22 cellular contexts compared by ENCODE assay signal in the genomic region with DNA sequence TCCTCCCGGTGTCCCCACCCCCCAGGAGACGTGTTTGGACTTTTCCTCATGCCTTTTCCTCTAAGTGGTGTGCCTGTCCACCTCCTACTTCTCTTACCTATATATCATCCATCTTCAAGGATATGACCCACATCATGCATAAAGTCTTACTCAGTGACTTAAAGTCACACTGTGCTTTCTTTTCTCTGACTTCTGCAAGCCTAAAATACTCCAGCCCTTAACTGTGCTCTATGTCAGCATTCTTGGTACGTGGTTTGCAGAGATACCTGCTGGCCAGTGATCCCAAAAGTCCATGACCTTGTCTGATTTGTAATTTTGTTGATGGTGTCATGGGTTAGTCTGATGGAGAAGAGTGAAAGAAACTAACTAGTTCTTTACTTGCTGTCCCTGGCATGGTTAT.
DNase-seq lines count a peak whose midpoint lies in the region; ATAC-seq, FAIRE-seq and TF ChIP-seq lines count a peak whose summit lies in the region.
"Had no signal": no experiment of that assay in that cellular context is flagged by ENCODE, and none has a peak within 500 bp of the region (broad histone marks: within the 10 kb centered on the region; RNA-seq: fewer than 3 reads in every experiment).

No MANE protein-coding gene starts in this region.

- H3K36me3 ChIP-seq in HepG2 (replicated peaks in 1 of 2; ENCODE audit: control insufficient read depth in 1 of 2, insufficient read depth in 2 of 2, low read length in 2 of 2) = no peaks in the 10 kb centered on the region
- H3K36me3 ChIP-seq: BE2C; BLaER1 treated with 17β-estradiol and CSF1 and Interleukin-3, amounts not matched to agents 10 nM and 100 nM had no signal

- ATAC-seq in HepG2 = no peak
- ATAC-seq: A549 had no signal

- WGBS in HepG2 (ENCODE audit: low lambda C conversion rate) = 27% methylated on average over 3 of the region's 3 CpGs

- CTCF ChIA-PET in HepG2 (lab: Yijun Ruan, JAX; ENCODE audit: low intra/inter-chr PET ratio, low total read pairs) (no interaction called here), Calu3 (lab: Charles Lee) (no interaction called here)

- H3K4me1 ChIP-seq in HepG2 (ENCODE audit: insufficient read depth, low read length) = no peaks in the 10 kb centered on the region
- H3K4me1 ChIP-seq: A549, BE2C had no signal

- no peaks in the 10 kb centered on the region for H3K36me3 Mint-ChIP-seq in Calu3 (ENCODE audit: insufficient read depth, unreplicated experiment)
- H3K36me3 Mint-ChIP-seq: CD14-positive monocyte; CD8-positive, alpha-beta memory T cell had no signal

- in situ Hi-C loops in Caki2 (cut with HindIII; ENCODE audit: low pct_unique_long_range_greater_than_20kb, low sequenced_read_pairs) (no loop called here), HepG2 (cut with HindIII; ENCODE audit: extremely low pct_ligation_motif_present, low pct_unique_long_range_greater_than_20kb) (no loop called here)

- no peaks in the 10 kb centered on the region; the same call in 1 of the 2 replicates for H3K9me3 ChIP-seq in HepG2 (ENCODE audit: low read length)
- H3K9me3 ChIP-seq: A549, BE2C had no signal

- DNase-seq in Caki2 (ENCODE audit: low read depth) (peak; percentile 71), epithelial cell of proximal tubule (ENCODE audit: low read depth) (peak; percentile 23), kidney tubule cell (ENCODE audit: low spot score) (peak; percentile 86), HepG2 (ENCODE audit: low spot score) (no peak), Calu3 (no peak), occipital lobe (lab: John Stamatoyannopoulos, UW) (no peak)
- DNase-seq: 8988T; ACHN; AML-193; BE2C; CD4-positive, alpha-beta T cell; CD8-positive, alpha-beta memory T cell; DMS153; DND-41; GOT3; HCEC 1CT had no signal

- H3K4me3 Mint-ChIP-seq in Calu3 (ENCODE audit: low read depth, unreplicated experiment) = no peak overlapping the region
- H3K4me3 Mint-ChIP-seq: CD14-positive monocyte; CD4-positive, alpha-beta T cell; CD8-positive, alpha-beta memory T cell had no signal

- no peak overlapping the region for H3K9ac ChIP-seq in HepG2 (ENCODE audit: insufficient read depth, low read depth, low read length)
- H3K9ac ChIP-seq: BLaER1 treated with 17β-estradiol and CSF1 and Interleukin-3, amounts not matched to agents 10 nM and 100 nM had no signal

- H3K27me3 Mint-ChIP-seq in Calu3 (ENCODE audit: unreplicated experiment) = no peaks in the 10 kb centered on the region
- H3K27me3 Mint-ChIP-seq: CD4-positive, alpha-beta T cell; CD8-positive, alpha-beta memory T cell had no signal

- H2AFZ ChIP-seq in HepG2 (ENCODE audit: low read length) = no peak overlapping the region

- H3K27me3 ChIP-seq in HepG2 (ENCODE audit: control insufficient read depth in 1 of 2, insufficient read depth in 2 of 2, low read length in 2 of 2) = no peaks in the 10 kb centered on the region
- H3K27me3 ChIP-seq: BE2C; BLaER1 treated with 17β-estradiol and CSF1 and Interleukin-3, amounts not matched to agents 10 nM and 100 nM had no signal

- TF ChIP-seq POLR2A in HepG2 (IDR thresholded peaks at IDR 0.05; ENCODE audit: insufficient read depth in 1 of 2, low read depth in 2 of 2, low read length in 2 of 2) = no peak

- no peaks in the 10 kb centered on the region for H3K79me2 ChIP-seq in HepG2 (ENCODE audit: insufficient read depth, low read length)

- no peak for FAIRE-seq in HepG2 (lab: Jason Lieb, UNC)
- FAIRE-seq: A549, G401.6, GM12892, H54 had no signal

- no peak overlapping the region for H3K4me2 ChIP-seq in HepG2 (ENCODE audit: low read depth, low read length)
- H3K4me2 ChIP-seq: A549; BLaER1 treated with 17β-estradiol and CSF1 and Interleukin-3, amounts not matched to agents 10 nM and 100 nM had no signal

- H3K9me3 Mint-ChIP-seq in Calu3 (ENCODE audit: low read depth, unreplicated experiment) = no peaks in the 10 kb centered on the region
- H3K9me3 Mint-ChIP-seq: CD4-positive, alpha-beta T cell had no signal

- intact Hi-C loops in HepG2 (cut with micrococcal nuclease; ENCODE audit: unreplicated experiment) = no loop called here
- intact Hi-C loops in Calu3 (cut with micrococcal nuclease; ENCODE audit: unreplicated experiment) = no loop called here

- no peak for TF ChIP-seq CTCF in epithelial cell of proximal tubule (conservative IDR thresholded peaks at IDR 0.05; ENCODE audit: low read depth, low read length)
- no peak for TF ChIP-seq CTCF in HepG2 (CRISPR knock-in tag; IDR thresholded peaks at IDR 0.05)
- TF ChIP-seq CTCF in Calu3 (IDR thresholded peaks at IDR 0.05; ENCODE audit: unreplicated experiment) = no peak

- H3K4me1 Mint-ChIP-seq in Calu3 (ENCODE audit: low read depth, unreplicated experiment) = peaks cover 9% of the 10 kb centered on the region
- H3K4me1 Mint-ChIP-seq: CD8-positive, alpha-beta memory T cell had no signal

- TF ChIP-seq EP300 in HepG2 (IDR thresholded peaks at IDR 0.05; ENCODE audit: low read depth in 2 of 2, low read length in 2 of 2) (no peak), HepG2 (CRISPR knock-in tag; IDR thresholded peaks at IDR 0.05; ENCODE audit: borderline replicate concordance) (no peak)

- POLR2A ChIA-PET in HepG2 (lab: Yijun Ruan, JAX) = no interaction called here

- H3K27ac ChIP-seq in HepG2 (ENCODE audit: extremely low read length, insufficient read depth, low read length) = no peak overlapping the region
- H3K27ac ChIP-seq: A549; BLaER1 treated with 17β-estradiol and CSF1 and Interleukin-3, amounts not matched to agents 10 nM and 100 nM had no signal

- no peak overlapping the region for H3K4me3 ChIP-seq in epithelial cell of proximal tubule (ENCODE audit: low read depth, low read length)
- H3K4me3 ChIP-seq in HepG2 (replicated peaks in 1 of 3; ENCODE audit: insufficient read depth in 1 of 3, low read depth in 2 of 3, low read length in 3 of 3) = no peak overlapping the region
- H3K4me3 ChIP-seq: A549; BLaER1 treated with 17β-estradiol and CSF1 and Interleukin-3, amounts not matched to agents 10 nM and 100 nM had no signal

- H3K27ac Mint-ChIP-seq in Calu3 (ENCODE audit: unreplicated experiment) = no peak overlapping the region
- H3K27ac Mint-ChIP-seq: CD14-positive monocyte; CD4-positive, alpha-beta T cell; CD8-positive, alpha-beta memory T cell had no signal

- H4K20me1 ChIP-seq in HepG2 (ENCODE audit: insufficient read depth, low read length) = no peaks in the 10 kb centered on the region
- H4K20me1 ChIP-seq: BLaER1 treated with 17β-estradiol and CSF1 and Interleukin-3, amounts not matched to agents 10 nM and 100 nM had no signal

- BruUV-seq in HepG2 (replicated peaks; lab: Mats Ljungman, UMichigan) = no TSS peak
- no TSS peak for BruUV-seq in Calu3 (replicated peaks; lab: Mats Ljungman, UMichigan)

- TF ChIP-seq RAD21 in HepG2 (CRISPR knock-in tag; IDR thresholded peaks at IDR 0.05) = no peak

TF ChIP-seq in HepG2, 621 proteins besides CTCF, POLR2A, EP300 and RAD21 (continues in another document):
- TF ChIP-seq, protein P1, sequence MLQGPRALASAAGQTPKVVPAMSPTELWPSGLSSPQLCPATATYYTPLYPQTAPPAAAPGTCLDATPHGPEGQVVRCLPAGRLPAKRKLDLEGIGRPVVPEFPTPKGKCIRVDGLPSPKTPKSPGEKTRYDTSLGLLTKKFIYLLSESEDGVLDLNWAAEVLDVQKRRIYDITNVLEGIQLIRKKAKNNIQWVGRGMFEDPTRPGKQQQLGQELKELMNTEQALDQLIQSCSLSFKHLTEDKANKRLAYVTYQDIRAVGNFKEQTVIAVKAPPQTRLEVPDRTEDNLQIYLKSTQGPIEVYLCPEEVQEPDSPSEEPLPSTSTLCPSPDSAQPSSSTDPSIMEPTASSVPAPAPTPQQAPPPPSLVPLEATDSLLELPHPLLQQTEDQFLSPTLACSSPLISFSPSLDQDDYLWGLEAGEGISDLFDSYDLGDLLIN (CRISPR knock-in tag; IDR thresholded peaks at IDR 0.05; ENCODE audit: borderline replicate concordance) = no peak
- TF ChIP-seq, protein P2, sequence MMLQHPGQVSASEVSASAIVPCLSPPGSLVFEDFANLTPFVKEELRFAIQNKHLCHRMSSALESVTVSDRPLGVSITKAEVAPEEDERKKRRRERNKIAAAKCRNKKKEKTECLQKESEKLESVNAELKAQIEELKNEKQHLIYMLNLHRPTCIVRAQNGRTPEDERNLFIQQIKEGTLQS (CRISPR knock-in tag; IDR thresholded peaks at IDR 0.05) = no peak
- TF ChIP-seq TBP (CRISPR knock-in tag; IDR thresholded peaks at IDR 0.05) = no peak
- TF ChIP-seq, protein P3, sequence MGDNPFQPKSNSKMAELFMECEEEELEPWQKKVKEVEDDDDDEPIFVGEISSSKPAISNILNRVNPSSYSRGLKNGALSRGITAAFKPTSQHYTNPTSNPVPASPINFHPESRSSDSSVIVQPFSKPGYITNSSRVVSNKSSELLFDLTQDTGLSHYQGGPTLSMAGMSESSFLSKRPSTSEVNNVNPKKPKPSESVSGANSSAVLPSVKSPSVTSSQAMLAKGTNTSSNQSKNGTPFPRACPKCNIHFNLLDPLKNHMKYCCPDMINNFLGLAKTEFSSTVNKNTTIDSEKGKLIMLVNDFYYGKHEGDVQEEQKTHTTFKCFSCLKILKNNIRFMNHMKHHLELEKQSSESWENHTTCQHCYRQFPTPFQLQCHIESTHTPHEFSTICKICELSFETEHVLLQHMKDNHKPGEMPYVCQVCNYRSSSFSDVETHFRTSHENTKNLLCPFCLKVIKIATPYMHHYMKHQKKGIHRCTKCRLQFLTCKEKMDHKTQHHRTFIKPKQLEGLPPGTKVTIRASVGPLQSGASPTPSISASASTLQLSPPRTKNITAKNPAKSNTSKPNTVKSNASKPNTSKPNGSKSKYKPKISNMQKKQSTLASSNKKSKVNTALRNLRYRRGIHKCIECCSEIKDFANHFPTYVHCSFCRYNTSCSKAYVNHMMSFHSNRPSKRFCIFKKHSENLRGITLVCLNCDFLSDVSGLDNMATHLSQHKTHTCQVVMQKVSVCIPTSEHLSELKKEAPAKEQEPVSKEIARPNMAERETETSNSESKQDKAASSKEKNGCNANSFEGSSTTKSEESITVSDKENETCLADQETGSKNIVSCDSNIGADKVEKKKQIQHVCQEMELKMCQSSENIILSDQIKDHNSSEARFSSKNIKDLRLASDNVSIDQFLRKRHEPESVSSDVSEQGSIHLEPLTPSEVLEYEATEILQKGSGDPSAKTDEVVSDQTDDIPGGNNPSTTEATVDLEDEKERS (CRISPR knock-in tag; IDR thresholded peaks at IDR 0.05) = no peak
- TF ChIP-seq, protein P4, sequence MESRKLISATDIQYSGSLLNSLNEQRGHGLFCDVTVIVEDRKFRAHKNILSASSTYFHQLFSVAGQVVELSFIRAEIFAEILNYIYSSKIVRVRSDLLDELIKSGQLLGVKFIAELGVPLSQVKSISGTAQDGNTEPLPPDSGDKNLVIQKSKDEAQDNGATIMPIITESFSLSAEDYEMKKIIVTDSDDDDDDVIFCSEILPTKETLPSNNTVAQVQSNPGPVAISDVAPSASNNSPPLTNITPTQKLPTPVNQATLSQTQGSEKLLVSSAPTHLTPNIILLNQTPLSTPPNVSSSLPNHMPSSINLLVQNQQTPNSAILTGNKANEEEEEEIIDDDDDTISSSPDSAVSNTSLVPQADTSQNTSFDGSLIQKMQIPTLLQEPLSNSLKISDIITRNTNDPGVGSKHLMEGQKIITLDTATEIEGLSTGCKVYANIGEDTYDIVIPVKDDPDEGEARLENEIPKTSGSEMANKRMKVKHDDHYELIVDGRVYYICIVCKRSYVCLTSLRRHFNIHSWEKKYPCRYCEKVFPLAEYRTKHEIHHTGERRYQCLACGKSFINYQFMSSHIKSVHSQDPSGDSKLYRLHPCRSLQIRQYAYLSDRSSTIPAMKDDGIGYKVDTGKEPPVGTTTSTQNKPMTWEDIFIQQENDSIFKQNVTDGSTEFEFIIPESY (CRISPR knock-in tag; IDR thresholded peaks at IDR 0.05) = no peak

Comparison
In these comparisons a context has a peak if more than half of its experiments do, and no peak if none do; other contexts are left out.
1. DNase-seq: peak in Caki2 (single experiment), epithelial cell of proximal tubule (single experiment) and kidney tubule cell (single experiment); none in HepG2 (single experiment), Calu3 (single experiment) and occipital lobe (single experiment).